ENCODE assay signal across 17 cellular contexts in the genomic region with DNA sequence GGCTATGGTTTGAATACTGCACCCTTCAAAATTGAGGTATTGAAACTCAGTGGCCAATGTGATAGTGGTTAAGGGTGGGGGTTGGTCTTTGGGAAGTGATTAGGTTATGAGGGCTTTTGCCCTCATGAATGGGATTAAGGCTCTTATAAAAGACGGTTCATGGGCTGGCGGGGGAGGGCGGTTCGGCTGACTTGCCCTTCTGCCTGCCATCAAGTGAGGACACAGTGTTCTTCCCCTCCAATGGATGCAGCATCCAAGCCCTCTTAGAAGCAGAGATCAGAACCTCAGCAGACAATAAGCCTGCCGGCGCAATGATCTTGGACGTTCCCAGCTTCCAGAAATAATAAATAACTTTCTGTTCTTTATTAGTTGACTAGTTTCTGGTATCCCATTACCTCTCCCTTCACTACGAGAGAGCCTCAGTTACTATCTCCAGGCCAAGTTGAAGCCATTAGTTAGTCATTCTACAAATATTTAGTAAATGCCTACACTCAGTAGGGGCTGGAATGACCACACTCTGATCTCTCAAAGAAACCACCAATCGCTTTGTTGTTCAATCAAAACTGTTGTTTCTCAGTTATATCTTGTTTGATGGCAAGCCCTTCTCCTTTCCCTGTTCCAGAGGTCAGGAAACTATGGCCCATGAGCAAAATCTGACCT.
DNase-seq lines count a peak whose midpoint lies in the region; ATAC-seq and TF ChIP-seq lines count a peak whose summit lies in the region.
"Had no signal": no experiment of that assay in that cellular context is flagged by ENCODE, and none has a peak within 500 bp of the region (broad histone marks: within the 10 kb centered on the region; RNA-seq: fewer than 3 reads in every experiment).

No MANE protein-coding gene starts in this region.

- DNase-seq in AG20443 (ENCODE audit: low spot score) (peak; percentile 20), MV-4-11 (lab: John Stamatoyannopoulos, UW) (peak; percentile 67), astrocyte of the hippocampus (ENCODE audit: low read depth, low spot score) (peak; percentile 52), osteocyte (ENCODE audit: extremely low spot score, unreplicated experiment) (peak; percentile 32), NCI-H69 (lab: John Stamatoyannopoulos, UW) (no peak), SW 1271 (lab: John Stamatoyannopoulos, UW) (no peak), NCI-H2196 (lab: John Stamatoyannopoulos, UW; ENCODE audit: unreplicated experiment) (no peak)
- DNase-seq: activated CD4-positive, alpha-beta T cell treated with anti-CD3 and anti-CD28 coated beads for 48 hours; CD4-positive, CD25-positive, alpha-beta regulatory T cell; GDM1; left ventricle myocardium superior; NCI-H187; retina; Right ventricle myocardium superior had no signal

- no peaks in the 10 kb centered on the region for H3K36me3 Mint-ChIP-seq in osteocyte (ENCODE audit: unreplicated experiment)
- H3K36me3 Mint-ChIP-seq: activated naive CD4-positive, alpha-beta T cell treated with anti-CD3 and anti-CD28 coated beads, Interleukin-2, amount 50 U/mL, for 72 hours; CD4-positive, CD25-positive, alpha-beta regulatory T cell had no signal

- no peaks in the 10 kb centered on the region for H3K27me3 Mint-ChIP-seq in osteocyte (ENCODE audit: unreplicated experiment)

- peaks cover 28% of the 10 kb centered on the region for H3K4me1 Mint-ChIP-seq in osteocyte (ENCODE audit: unreplicated experiment)

- no peak for TF ChIP-seq CTCF in osteocyte (IDR thresholded peaks at IDR 0.05)

- H3K9me3 Mint-ChIP-seq in osteocyte (ENCODE audit: unreplicated experiment), result no peaks in the 10 kb centered on the region
- H3K9me3 Mint-ChIP-seq: activated naive CD4-positive, alpha-beta T cell treated with anti-CD3 and anti-CD28 coated beads, Interleukin-2, amount 50 U/mL, for 72 hours; CD4-positive, CD25-positive, alpha-beta regulatory T cell had no signal

- no peak for ATAC-seq in HG02840 (IDR thresholded peaks at IDR 0.05; ENCODE audit: low FRiP score, unreplicated experiment)
- ATAC-seq: activated naive CD4-positive, alpha-beta T cell treated with anti-CD3 and anti-CD28 coated beads, Interleukin-2, amount 50 U/mL, for 72 hours; K562; left ventricle myocardium superior had no signal

- no peak overlapping the region for H3K4me3 Mint-ChIP-seq in osteocyte (ENCODE audit: unreplicated experiment)
- H3K4me3 Mint-ChIP-seq: CD4-positive, CD25-positive, alpha-beta regulatory T cell had no signal

- no peak overlapping the region for H3K27ac Mint-ChIP-seq in osteocyte (ENCODE audit: unreplicated experiment)
- H3K27ac Mint-ChIP-seq: activated naive CD4-positive, alpha-beta T cell treated with anti-CD3 and anti-CD28 coated beads, Interleukin-2, amount 50 U/mL, for 72 hours; CD4-positive, CD25-positive, alpha-beta regulatory T cell had no signal

Comparison
In these comparisons a context has a peak if more than half of its experiments do, and no peak if none do; other contexts are left out.
1. DNase-seq: peak in AG20443 (single experiment), MV-4-11 (single experiment), astrocyte of the hippocampus (single experiment) and osteocyte (single experiment); none in NCI-H69 (single experiment), SW 1271 (0 of 2) and NCI-H2196 (single experiment).